ENCODE assay signal across 14 cellular contexts in the genomic region with DNA sequence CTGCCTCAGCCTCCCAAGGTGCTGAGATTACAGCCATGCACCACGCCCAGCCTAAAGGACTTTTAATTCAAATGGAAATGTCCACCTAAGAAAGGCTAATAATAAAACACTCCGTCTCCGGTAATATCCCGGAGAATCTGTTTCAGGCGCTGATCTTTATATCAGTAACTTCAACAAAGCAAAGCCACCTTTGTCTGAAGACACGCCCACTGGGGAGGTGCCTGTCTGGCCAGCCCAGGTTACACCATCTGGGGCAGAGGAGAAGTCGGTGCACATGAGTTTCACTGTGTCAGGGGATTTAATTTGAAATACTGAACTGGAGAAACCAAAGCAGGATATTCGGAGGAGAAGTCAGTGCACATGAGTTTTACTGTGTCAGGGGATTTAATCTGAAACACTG. TPM values are rescaled to one million over a fixed set of nuclear protein-coding genes. Genes with fewer than 3 reads are reported as not detected.
DNase-seq lines count a peak whose midpoint lies in the region; ATAC-seq and TF ChIP-seq lines count a peak whose summit lies in the region.
"Had no signal": no experiment of that assay in that cellular context is flagged by ENCODE, and none has a peak within 500 bp of the region (broad histone marks: within the 10 kb centered on the region; RNA-seq: fewer than 3 reads in every experiment).

No MANE protein-coding gene starts in this region.

- H2BK5ac ChIP-seq in trophoblast cell (ENCODE audit: low read depth, low read length, poor library complexity): no peak overlapping the region

- 93% methylated on average over 3 to 8 of the region's 8 CpGs for WGBS in gastroesophageal sphincter (ENCODE audit: low coverage in 1 of 2), 2 donors
- no CpG with 5 or more reads among the region's 8 CpGs for WGBS in trophoblast cell (ENCODE audit: extremely low coverage, insufficient coverage, insufficient read length)

- H3K9me3 Mint-ChIP-seq in CD14-positive monocyte: no peaks in the 10 kb centered on the region
- H3K9me3 Mint-ChIP-seq: activated naive CD4-positive, alpha-beta T cell treated with anti-CD3 and anti-CD28 coated beads for 36 hours; neural crest cell had no signal

- H4K8ac ChIP-seq in trophoblast cell (ENCODE audit: low read depth, low read length): no peak overlapping the region

- no peak for DNase-seq in CD14-positive monocyte (ENCODE audit: low spot score)
- DNase-seq in trophoblast cell: peak; percentile 65 to 73
- DNase-seq in NCI-H128 (lab: John Stamatoyannopoulos, UW; ENCODE audit: unreplicated experiment): no peak
- DNase-seq in T-helper 9 cell: no peak
- no peak for DNase-seq in NCI-H2081 (lab: John Stamatoyannopoulos, UW)
- no peak for DNase-seq in stimulated activated CD4-positive, alpha-beta T cell treated with anti-CD3 and anti-CD28 coated beads, Interleukin-2, amount 100 ng/mL, for 24 hours
- DNase-seq: activated naive CD4-positive, alpha-beta T cell treated with anti-CD3 and anti-CD28 coated beads for 36 hours; central memory CD4-positive, alpha-beta T cell; islet precursor cell; Karpas-422; T-helper 1 cell had no signal

- no peak overlapping the region for H3K18ac ChIP-seq in trophoblast cell (ENCODE audit: low read length)

- H3K79me1 ChIP-seq in trophoblast cell (ENCODE audit: low read length): no peaks in the 10 kb centered on the region

- no peak overlapping the region for H2AFZ ChIP-seq in OCI-LY3 (ENCODE audit: low read depth, low read length)
- no peak overlapping the region for H2AFZ ChIP-seq in trophoblast cell (ENCODE audit: insufficient read depth, low read length, poor library complexity)

- H3K36me3 ChIP-seq in OCI-LY3 (replicated peaks; ENCODE audit: low read depth, low read length) (no peaks in the 10 kb centered on the region), gastroesophageal sphincter (peaks cover 0 to 10% of the 10 kb centered on the region in 2 donors), trophoblast cell (ENCODE audit: control insufficient read depth in 1 of 2, insufficient read depth in 2 of 2, low read length in 2 of 2) (peaks cover 0 to 4% of the 10 kb centered on the region in 2 experiments)

- H3K4me1 ChIP-seq in OCI-LY3 (ENCODE audit: low read length) (peaks cover 18% of the 10 kb centered on the region), gastroesophageal sphincter (peaks cover 0 to 90% (median 22%) of the 10 kb centered on the region in 3 donors), trophoblast cell (ENCODE audit: control insufficient read depth in 1 of 2, insufficient read depth in 2 of 2, low read length in 2 of 2) (peaks cover 7 to 15% of the 10 kb centered on the region in 2 experiments)

- H3K9ac ChIP-seq in OCI-LY3 (ENCODE audit: low read length) (no peak overlapping the region), trophoblast cell (ENCODE audit: low read length) (no peak overlapping the region)

- H3K4me2 ChIP-seq in OCI-LY3 (ENCODE audit: low read length) (peak overlapping the region; percentile 64), trophoblast cell (ENCODE audit: low read length) (no peak overlapping the region)

- no peak overlapping the region for H3K14ac ChIP-seq in trophoblast cell (ENCODE audit: low read length)

- H3K27me3 Mint-ChIP-seq in CD14-positive monocyte (ENCODE audit: low read depth in 3 of 3): no peaks in the 10 kb centered on the region

- no peak for TF ChIP-seq POLR2A in gastroesophageal sphincter (IDR thresholded peaks at IDR 0.05)

- no peak overlapping the region for H2BK120ac ChIP-seq in trophoblast cell (ENCODE audit: insufficient read depth, low read length, poor library complexity)

- no peak overlapping the region for H4K91ac ChIP-seq in trophoblast cell (ENCODE audit: low read depth, low read length)

- H3K9me3 ChIP-seq in OCI-LY3 (ENCODE audit: insufficient read depth, low read length): no peaks in the 10 kb centered on the region
- no peaks in the 10 kb centered on the region for H3K9me3 ChIP-seq in gastroesophageal sphincter
- H3K9me3 ChIP-seq in trophoblast cell (ENCODE audit: insufficient read depth, low read depth, low read length): peaks cover 5% of the 10 kb centered on the region

- no peaks in the 10 kb centered on the region for H3K79me2 ChIP-seq in OCI-LY3 (ENCODE audit: low read length)
- H3K79me2 ChIP-seq in trophoblast cell (ENCODE audit: control insufficient read depth, insufficient read depth, low read length, poor library complexity): no peaks in the 10 kb centered on the region

- no peak overlapping the region for H4K12ac ChIP-seq in trophoblast cell (ENCODE audit: low read depth, low read length)

- ATAC-seq in gastroesophageal sphincter: peak; percentile 37

- peak overlapping the region; percentile 32 to 35 for H3K4me3 Mint-ChIP-seq in CD14-positive monocyte
- H3K4me3 Mint-ChIP-seq: activated naive CD4-positive, alpha-beta T cell treated with anti-CD3 and anti-CD28 coated beads for 36 hours; neural crest cell had no signal

- no peak overlapping the region for H2BK12ac ChIP-seq in trophoblast cell (ENCODE audit: low read length)

- no peak overlapping the region for H2AK5ac ChIP-seq in trophoblast cell (ENCODE audit: low read length)

- TF ChIP-seq CTCF in CD14-positive monocyte (IDR thresholded peaks at IDR 0.05) (no peak), OCI-LY3 (IDR thresholded peaks at IDR 0.05; ENCODE audit: low read depth, low read length) (no peak), gastroesophageal sphincter (IDR thresholded peaks at IDR 0.05) (no peak)

- H3K23ac ChIP-seq in trophoblast cell (ENCODE audit: low read length): no peak overlapping the region

- peaks cover 24 to 34% of the 10 kb centered on the region in 2 donors for H3K36me3 Mint-ChIP-seq in CD14-positive monocyte

- intact Hi-C loops in CD14-positive monocyte (cut with micrococcal nuclease): no loop called here

- H3K27me3 ChIP-seq in OCI-LY3 (ENCODE audit: low read depth, low read length) (no peaks in the 10 kb centered on the region), gastroesophageal sphincter (no peaks in the 10 kb centered on the region), trophoblast cell (ENCODE audit: insufficient read depth, low read length) (no peaks in the 10 kb centered on the region)

- peak overlapping the region; percentile 38 to 88 (median 63) for H3K27ac Mint-ChIP-seq in CD14-positive monocyte
- H3K27ac Mint-ChIP-seq: activated naive CD4-positive, alpha-beta T cell treated with anti-CD3 and anti-CD28 coated beads for 36 hours had no signal

- peaks cover 38% of the 10 kb centered on the region for H3K4me1 Mint-ChIP-seq in CD14-positive monocyte

- H4K20me1 ChIP-seq in OCI-LY3 (ENCODE audit: insufficient read depth, low read length): no peaks in the 10 kb centered on the region

- TF ChIP-seq EP300 in gastroesophageal sphincter (IDR thresholded peaks at IDR 0.05): no peak

- no peak overlapping the region for H3K27ac ChIP-seq in OCI-LY3 (ENCODE audit: low read length)
- peak overlapping the region in 3 of 4 donors; percentile 38 to 70 (median 66) for H3K27ac ChIP-seq in gastroesophageal sphincter
- H3K27ac ChIP-seq in trophoblast cell (ENCODE audit: low read depth, low read length): no peak overlapping the region

- H3K4me3 ChIP-seq in OCI-LY3 (ENCODE audit: low read length): peak overlapping the region; percentile 43; the same call in 1 of the 2 replicates
- H3K4me3 ChIP-seq in gastroesophageal sphincter: no peak overlapping the region
- no peak overlapping the region for H3K4me3 ChIP-seq in trophoblast cell (ENCODE audit: low read depth, low read length)

- no peak overlapping the region for H3K4ac ChIP-seq in trophoblast cell (ENCODE audit: low read depth, low read length)

RNA-seq across cellular contexts. Expression of a gene that starts 9.4 kb away (rescaled TPM):
- polyA plus RNA-seq in CD14-positive monocyte: 100 to 1,000 TPM; 200 to 208 TPM
- total RNA-seq in gastroesophageal sphincter: 100 to 1,000 TPM; 130 to 154 (median 143) TPM
- 72.6 and 74.8 TPM in 2 replicates for polyA plus RNA-seq in trophoblast cell (2013)

RNA-seq across cellular contexts. Expression of a gene that starts 37.7 kb away (rescaled TPM):
- polyA plus RNA-seq in CD14-positive monocyte: 100 to 1,000 TPM; 146 to 281 TPM
- total RNA-seq in gastroesophageal sphincter: 10 to 100 TPM; 15.8 to 32.8 (median 27.2) TPM
- polyA plus RNA-seq in trophoblast cell (2013): 21.9 and 22.8 TPM in 2 replicates

RNA-seq across cellular contexts. Expression of a gene that starts 58.9 kb away (rescaled TPM):
- 10 to 100 TPM; 34.3 to 77.7 TPM for polyA plus RNA-seq in CD14-positive monocyte
- 10 to 100 TPM in 1 of 4 donors, 1 to 10 TPM in 3; 5.9 to 16.6 (median 8.0) TPM for total RNA-seq in gastroesophageal sphincter
- 414 and 460 TPM in 2 replicates for polyA plus RNA-seq in trophoblast cell (2013)

Comparison
In these comparisons a context has a peak if more than half of its experiments do, and no peak if none do; other contexts are left out.
1. DNase-seq: peak in trophoblast cell (2 of 2); none in CD14-positive monocyte (single experiment), NCI-H128 (single experiment), T-helper 9 cell (single experiment), NCI-H2081 (0 of 2) and stimulated activated CD4-positive, alpha-beta T cell treated with anti-CD3 and anti-CD28 coated beads, Interleukin-2, amount 100 ng/mL, for 24 hours (0 of 2).
2. H3K27ac ChIP-seq: peak in gastroesophageal sphincter (3 of 4); none in OCI-LY3 (single experiment) and trophoblast cell (single experiment).